Comparison of ENCODE assay signal across 18 cellular contexts in genomic region chr12:107571492-107571891, GRCh38.
A peak's percentile ranks its signal among the peaks of the same experiment; 100 is the strongest.
DNase-seq lines count a peak whose midpoint lies in the region; ATAC-seq, FAIRE-seq and TF ChIP-seq lines count a peak whose summit lies in the region.
"Had no signal": no experiment of that assay in that cellular context is flagged by ENCODE, and none has a peak within 500 bp of the region (broad histone marks: within the 10 kb centered on the region; RNA-seq: fewer than 3 reads in every experiment).

No MANE protein-coding gene starts in this region.

- H4K91ac ChIP-seq in IMR-90 (ENCODE audit: insufficient read depth, low read depth, low read length) (no peak overlapping the region), H1 (replicated peaks; ENCODE audit: insufficient read length, low read length) (no peak overlapping the region), neuronal stem cell (ENCODE audit: low read depth, low read length, poor library complexity) (no peak overlapping the region)

- H3K4ac ChIP-seq in IMR-90 (ENCODE audit: low read depth, low read length) (no peak overlapping the region), H1 (replicated peaks; ENCODE audit: insufficient read length, low read depth, low read length) (no peak overlapping the region), neuronal stem cell (ENCODE audit: low read length) (no peak overlapping the region)

- CTCF ChIA-PET in IMR-90 (lab: Yijun Ruan, JAX) (no interaction called here), H1 (lab: Charles Lee; ENCODE audit: partially characterized antibody) (interaction anchor here (1.0 to 2.3 kb wide), 5 partner anchors 9 to 166 kb away, joined by 3 to 8 read pairs (median 4); no protein-coding TSS in a partner anchor), Calu3 (lab: Charles Lee) (no interaction called here)

- H3K9me3 ChIP-seq in IMR-90 (ENCODE audit: control insufficient read depth, insufficient read depth, low read length) (no peaks in the 10 kb centered on the region), H1 (ENCODE audit: insufficient read depth in 2 of 2, low read depth in 1 of 2, low read length in 1 of 2) (0 out of 4 replicates have a peak, but pooled peaks cover 0 to 7% of the 10 kb centered on the region in 2 experiments), neuronal stem cell (replicated peaks in 1 of 2; ENCODE audit: control insufficient read depth in 2 of 2, insufficient read depth in 1 of 2, low read depth in 1 of 2, low read length in 2 of 2) (no peaks in the 10 kb centered on the region)
- H3K9me3 ChIP-seq: BLaER1 had no signal

- H2AK5ac ChIP-seq in IMR-90 (ENCODE audit: low read depth, low read length) = no peak overlapping the region
- H2AK5ac ChIP-seq in H1 (ENCODE audit: low read depth, low read length) = no peak overlapping the region
- H2AK5ac ChIP-seq in neuronal stem cell (ENCODE audit: low read depth, low read length) = peak overlapping the region; percentile 27

- H4K20me1 ChIP-seq in IMR-90 (ENCODE audit: insufficient read depth, low read length) (no peaks in the 10 kb centered on the region), H1 (replicated peaks in 1 of 2; ENCODE audit: control insufficient read depth in 1 of 2, insufficient read depth in 2 of 2, low read length in 2 of 2) (no peaks in the 10 kb centered on the region)
- H4K20me1 ChIP-seq: BLaER1 had no signal

- TF ChIP-seq CTCF in IMR-90 (conservative IDR thresholded peaks at IDR 0.05; ENCODE audit: low read depth, low read length) (no peak), H1 (IDR thresholded peaks at IDR 0.05; ENCODE audit: control extremely low read depth in 1 of 3, insufficient read depth in 1 of 3, low read depth in 1 of 3, low read length in 3 of 3) (no peak), Calu3 (IDR thresholded peaks at IDR 0.05; ENCODE audit: unreplicated experiment) (no peak)

- H3K4me1 ChIP-seq in IMR-90 (ENCODE audit: control insufficient read depth, insufficient read depth, low read length) (peaks cover 2% of the 10 kb centered on the region; the same call in 1 of the 2 replicates), H1 (replicated peaks in 1 of 4; ENCODE audit: control insufficient read depth in 3 of 4, insufficient read depth in 4 of 4, low read length in 3 of 4) (no peaks in the 10 kb centered on the region), neuronal stem cell (ENCODE audit: control insufficient read depth in 2 of 2, insufficient read depth in 1 of 2, low read depth in 1 of 2, low read length in 2 of 2) (no peaks in the 10 kb centered on the region)
- H3K4me1 ChIP-seq: BLaER1 had no signal

- H3K27me3 ChIP-seq in IMR-90 (ENCODE audit: control insufficient read depth, insufficient read depth, low read length) (no peaks in the 10 kb centered on the region), H1 (replicated peaks in 1 of 4; ENCODE audit: control insufficient read depth in 3 of 4, extremely low read depth in 1 of 4, insufficient read depth in 3 of 4, low read length in 3 of 4) (no peaks in the 10 kb centered on the region), neuronal stem cell (ENCODE audit: control insufficient read depth in 3 of 3, insufficient read depth in 3 of 3, low read depth in 1 of 3, low read length in 3 of 3) (no peaks in the 10 kb centered on the region)
- H3K27me3 ChIP-seq: BLaER1 had no signal

- no peak for FAIRE-seq in H1 (lab: Jason Lieb, UNC)
- FAIRE-seq: GM12878, H54 had no signal

- peaks cover 4% of the 10 kb centered on the region for H3K4me1 Mint-ChIP-seq in activated CD4-positive, alpha-beta T cell treated with anti-CD3 and anti-CD28 coated beads, Interleukin-2, amount 10 ng/mL, durations not matched to agents 24 days and 14 days
- no peaks in the 10 kb centered on the region for H3K4me1 Mint-ChIP-seq in Calu3 (ENCODE audit: low read depth, unreplicated experiment)

- H3K9me1 ChIP-seq in IMR-90 (ENCODE audit: insufficient read depth, low read length) = no peaks in the 10 kb centered on the region

- no peak overlapping the region for H3K18ac ChIP-seq in IMR-90 (ENCODE audit: low read depth, low read length)
- H3K18ac ChIP-seq in H1 (ENCODE audit: extremely low read depth, low read length) = no peak overlapping the region
- H3K18ac ChIP-seq in neuronal stem cell (ENCODE audit: low read length) = no peak overlapping the region

- POLR2A ChIA-PET in IMR-90 (lab: Charles Lee; ENCODE audit: unreplicated experiment) = no interaction called here
- POLR2A ChIA-PET in H1 (lab: Charles Lee; ENCODE audit: partially characterized antibody) = no interaction called here

- H4K8ac ChIP-seq in IMR-90 (ENCODE audit: low read depth in 2 of 2, low read length in 2 of 2) = no peak overlapping the region
- 0 out of 2 replicates have a peak overlapping the region, but pooled peaks have one; percentile 30 for H4K8ac ChIP-seq in H1 (ENCODE audit: extremely low read depth, insufficient read depth, low read length)
- H4K8ac ChIP-seq in neuronal stem cell (ENCODE audit: low read depth, low read length) = no peak overlapping the region

- 80% methylated on average over 2 of the region's 7 CpGs; no CpG with 5 or more reads in 1 of the 2 experiments for WGBS in IMR-90 (ENCODE audit: extremely low coverage in 2 of 2, insufficient read length in 1 of 2), 2 experiments
- 95% methylated on average over 7 of the region's 7 CpGs; no CpG with 5 or more reads in 1 of the 2 experiments for WGBS in H1 (ENCODE audit: extremely low coverage in 1 of 2, insufficient coverage in 1 of 2, insufficient read length in 1 of 2, insufficient replicate concordance in 2 of 2, low coverage in 1 of 2, low lambda C conversion rate in 2 of 2, missing lambda C conversion rate in 1 of 2), 2 experiments
- no CpG with 5 or more reads among the region's 7 CpGs for WGBS in neuronal stem cell (ENCODE audit: extremely low coverage in 2 of 2, insufficient read length in 2 of 2, insufficient replicate concordance in 1 of 2), 2 donors

- no peaks in the 10 kb centered on the region for H3K36me3 Mint-ChIP-seq in activated CD4-positive, alpha-beta T cell treated with anti-CD3 and anti-CD28 coated beads, Interleukin-2, amount 10 ng/mL, durations not matched to agents 24 days and 14 days (ENCODE audit: low read depth)
- H3K36me3 Mint-ChIP-seq in Calu3 (ENCODE audit: insufficient read depth, unreplicated experiment) = no peaks in the 10 kb centered on the region
- H3K36me3 Mint-ChIP-seq: CD14-positive monocyte had no signal

- H2BK12ac ChIP-seq in H1 (ENCODE audit: low read depth, low read length) = no peak overlapping the region
- H2BK12ac ChIP-seq in neuronal stem cell (ENCODE audit: low read length) = no peak overlapping the region

- no peak overlapping the region for H3K27ac Mint-ChIP-seq in activated CD4-positive, alpha-beta T cell treated with anti-CD3 and anti-CD28 coated beads, Interleukin-2, amount 10 ng/mL, durations not matched to agents 24 days and 14 days
- no peak overlapping the region for H3K27ac Mint-ChIP-seq in Calu3 (ENCODE audit: unreplicated experiment)
- H3K27ac Mint-ChIP-seq: CD14-positive monocyte had no signal

- intact Hi-C loops in activated CD4-positive, alpha-beta T cell treated with anti-CD3 and anti-CD28 coated beads, Interleukin-2, amount 10 ng/mL, durations not matched to agents 24 days and 14 days (cut with micrococcal nuclease) = no loop called here
- intact Hi-C loops in IMR-90 (cut with micrococcal nuclease) = no loop called here
- intact Hi-C loops in Calu3 (cut with micrococcal nuclease; ENCODE audit: unreplicated experiment) = no loop called here

- H3K9ac ChIP-seq in IMR-90 (ENCODE audit: low read depth, low read length) (no peak overlapping the region), H1 (replicated peaks in 1 of 4; ENCODE audit: extremely low read depth in 1 of 4, low read depth in 3 of 4, low read length in 3 of 4) (no peak overlapping the region), neuronal stem cell (ENCODE audit: low read depth, low read length, poor library complexity) (no peak overlapping the region)
- H3K9ac ChIP-seq: BLaER1 had no signal

- H3K14ac ChIP-seq in IMR-90 (replicated peaks; ENCODE audit: low read depth, low read length) = no peak overlapping the region
- H3K14ac ChIP-seq in H1 (ENCODE audit: insufficient read length) = no peak overlapping the region
- H3K14ac ChIP-seq in neuronal stem cell (ENCODE audit: low read length) = no peak overlapping the region

- H3K36me3 ChIP-seq in IMR-90 (ENCODE audit: control insufficient read depth, insufficient read depth, low read length) = no peaks in the 10 kb centered on the region
- H3K36me3 ChIP-seq in H1 (ENCODE audit: control insufficient read depth in 2 of 4, insufficient read depth in 4 of 4, low read length in 3 of 4) = no peaks in the 10 kb centered on the region
- no peaks in the 10 kb centered on the region for H3K36me3 ChIP-seq in neuronal stem cell (replicated peaks in 1 of 2; ENCODE audit: control insufficient read depth in 2 of 2, insufficient read depth in 2 of 2, low read length in 2 of 2)
- H3K36me3 ChIP-seq: BLaER1 had no signal

- H2BK120ac ChIP-seq in IMR-90 (ENCODE audit: low read depth, low read length) (no peak overlapping the region), H1 (replicated peaks; ENCODE audit: low read depth, low read length) (no peak overlapping the region), neuronal stem cell (ENCODE audit: low read depth, low read length) (no peak overlapping the region)

- TF ChIP-seq RAD21 in IMR-90 (IDR thresholded peaks at IDR 0.05; ENCODE audit: low read length) (no peak), H1 (IDR thresholded peaks at IDR 0.05 in 1 of 2, conservative IDR thresholded peaks at IDR 0.05 in 1 of 2; ENCODE audit: low read depth in 2 of 2, low read length in 2 of 2) (no peak)

- no peak for TF ChIP-seq EP300 in H1 (IDR thresholded peaks at IDR 0.05; ENCODE audit: borderline replicate concordance in 1 of 2, low read depth in 2 of 2, low read length in 2 of 2)

- in situ Hi-C loops in IMR-90 (cut with MboI; ENCODE audit: low sequenced_read_pairs) = no loop called here

- DNase-seq in activated CD4-positive, alpha-beta T cell treated with anti-CD3 and anti-CD28 coated beads, Interleukin-2, amount 10 ng/mL, durations not matched to agents 24 days and 14 days = peak; percentile 56
- no peak for DNase-seq in activated CD4-positive, alpha-beta T cell treated with anti-CD3 and anti-CD28 coated beads, Interleukin-2, amount 50 U/mL, for 48 hours
- DNase-seq in IMR-90 (no peak), H1 (ENCODE audit: low read depth in 1 of 2, low spot score in 2 of 2) (no peak), neuronal stem cell (ENCODE audit: low spot score) (no peak), NCI-H345 (lab: John Stamatoyannopoulos, UW) (no peak), Calu3 (no peak)
- DNase-seq: 8988T; CD4-positive, alpha-beta memory T cell; DMS53; DND-41; EL; HCEC 1CT had no signal

- no peaks in the 10 kb centered on the region for H3K9me3 Mint-ChIP-seq in activated CD4-positive, alpha-beta T cell treated with anti-CD3 and anti-CD28 coated beads, Interleukin-2, amount 10 ng/mL, durations not matched to agents 24 days and 14 days
- H3K9me3 Mint-ChIP-seq in Calu3 (ENCODE audit: low read depth, unreplicated experiment) = no peaks in the 10 kb centered on the region
- H3K9me3 Mint-ChIP-seq: CD4-positive, alpha-beta memory T cell had no signal

- H3K56ac ChIP-seq in IMR-90 (ENCODE audit: extremely low read depth, insufficient read depth, low read length) (no peak overlapping the region), H1 (replicated peaks; ENCODE audit: insufficient read length, low read depth, low read length) (no peak overlapping the region)

- TF ChIP-seq POLR2A in IMR-90 (IDR thresholded peaks at IDR 0.05; ENCODE audit: low read depth, low read length) (no peak), H1 (IDR thresholded peaks at IDR 0.05; ENCODE audit: control extremely low read depth in 1 of 2, low read depth in 2 of 2, low read length in 2 of 2) (no peak)

- H2BK5ac ChIP-seq in IMR-90 (ENCODE audit: low read depth, low read length, poor library complexity, severe bottlenecking) (no peak overlapping the region), H1 (ENCODE audit: low read depth, low read length) (no peak overlapping the region), neuronal stem cell (ENCODE audit: low read length) (no peak overlapping the region)

- H3K79me2 ChIP-seq in H1 (ENCODE audit: control insufficient read depth in 1 of 2, insufficient read depth in 2 of 2, low read length in 2 of 2) = no peaks in the 10 kb centered on the region

- H3K23me2 ChIP-seq in H1 (ENCODE audit: low read depth, low read length) = peaks cover 2% of the 10 kb centered on the region; the same call in 1 of the 2 replicates

- BruUV-seq in IMR-90 (replicated peaks; lab: Mats Ljungman, UMichigan) (no TSS peak), Calu3 (replicated peaks; lab: Mats Ljungman, UMichigan) (no TSS peak)

- dilution Hi-C loops in IMR-90 (cut with HindIII; ENCODE audit: low sequenced_read_pairs, unreplicated experiment) = no loop called here

- no peak overlapping the region for H3K27ac ChIP-seq in IMR-90 (ENCODE audit: insufficient read depth, low read length)
- H3K27ac ChIP-seq in H1 (ENCODE audit: low read depth, low read length) = no peak overlapping the region
- H3K27ac ChIP-seq in neuronal stem cell (replicated peaks; ENCODE audit: low read length) = no peak overlapping the region
- H3K27ac ChIP-seq: BLaER1 had no signal

- H2AK9ac ChIP-seq in IMR-90 (replicated peaks; ENCODE audit: low read depth, low read length, poor library complexity) = peak overlapping the region; percentile 8

- no peak overlapping the region for H3K23ac ChIP-seq in IMR-90 (ENCODE audit: low read depth, low read length)
- H3K23ac ChIP-seq in H1 (ENCODE audit: insufficient read length) = no peak overlapping the region
- no peak overlapping the region for H3K23ac ChIP-seq in neuronal stem cell (ENCODE audit: low read depth, low read length, poor library complexity)

- H3K4me2 ChIP-seq in IMR-90 (ENCODE audit: low read depth, low read length) (no peak overlapping the region), H1 (ENCODE audit: insufficient read depth in 1 of 2, low read depth in 2 of 2, low read length in 2 of 2) (no peak overlapping the region), neuronal stem cell (ENCODE audit: insufficient read depth, low read length, poor library complexity, severe bottlenecking) (no peak overlapping the region)
- H3K4me2 ChIP-seq: BLaER1 had no signal

- H2AFZ ChIP-seq in IMR-90 (replicated peaks; ENCODE audit: low read length, poor library complexity) = peak overlapping the region; percentile 24
- H2AFZ ChIP-seq in H1 (ENCODE audit: low read length) = no peak overlapping the region
- H2AFZ ChIP-seq in neuronal stem cell (ENCODE audit: low read length) = no peak overlapping the region

- no peak for ATAC-seq in IMR-90 (ENCODE audit: low read depth)
- no peak for ATAC-seq in GM21367 (IDR thresholded peaks at IDR 0.05; ENCODE audit: unreplicated experiment)
- ATAC-seq: GM12878 had no signal

- no peak overlapping the region for H4K5ac ChIP-seq in IMR-90 (ENCODE audit: low read depth, low read length)
- no peak overlapping the region for H4K5ac ChIP-seq in H1 (ENCODE audit: insufficient read length, low read depth, low read length)

- no peaks in the 10 kb centered on the region for H3K79me1 ChIP-seq in IMR-90 (ENCODE audit: low read depth in 1 of 2, low read length in 2 of 2)
- no peaks in the 10 kb centered on the region for H3K79me1 ChIP-seq in H1 (ENCODE audit: low read depth, low read length)
- H3K79me1 ChIP-seq in neuronal stem cell (ENCODE audit: low read depth, low read length) = no peaks in the 10 kb centered on the region

- H3K4me3 ChIP-seq in IMR-90 (ENCODE audit: insufficient read depth, low read depth, low read length) (no peak overlapping the region), H1 (ENCODE audit: extremely low read depth in 1 of 4, insufficient read depth in 2 of 4, low read depth in 3 of 4, low read length in 4 of 4) (no peak overlapping the region), neuronal stem cell (ENCODE audit: low read length in 2 of 2) (no peak overlapping the region)
- H3K4me3 ChIP-seq: BLaER1, GM12878 had no signal

- H3K27me3 Mint-ChIP-seq in activated CD4-positive, alpha-beta T cell treated with anti-CD3 and anti-CD28 coated beads, Interleukin-2, amount 10 ng/mL, durations not matched to agents 24 days and 14 days = no peaks in the 10 kb centered on the region
- H3K27me3 Mint-ChIP-seq in Calu3 (ENCODE audit: unreplicated experiment) = peaks cover 53% of the 10 kb centered on the region
- H3K27me3 Mint-ChIP-seq: CD4-positive, alpha-beta memory T cell had no signal

- H2BK20ac ChIP-seq in IMR-90 (ENCODE audit: low read depth, low read length) = no peak overlapping the region
- no peak overlapping the region for H2BK20ac ChIP-seq in H1 (ENCODE audit: low read length)

- H3K4me3 Mint-ChIP-seq in activated CD4-positive, alpha-beta T cell treated with anti-CD3 and anti-CD28 coated beads, Interleukin-2, amount 10 ng/mL, durations not matched to agents 24 days and 14 days = no peak overlapping the region
- H3K4me3 Mint-ChIP-seq in Calu3 (ENCODE audit: low read depth, unreplicated experiment) = no peak overlapping the region
- H3K4me3 Mint-ChIP-seq: CD14-positive monocyte; CD4-positive, alpha-beta memory T cell had no signal

- H2BK15ac ChIP-seq in IMR-90 (ENCODE audit: low read depth, low read length) = no peak overlapping the region
- no peak overlapping the region for H2BK15ac ChIP-seq in H1 (ENCODE audit: low read length)
- no peak overlapping the region for H2BK15ac ChIP-seq in neuronal stem cell (ENCODE audit: low read length)
